Comparison of ENCODE assay signal across 19 cellular contexts in genomic region chr6:44079672-44080071, GRCh38. TPM values are rescaled to one million over a fixed set of nuclear protein-coding genes. Genes with fewer than 3 reads are reported as not detected.
DNase-seq lines count a peak whose midpoint lies in the region; ATAC-seq, FAIRE-seq and TF ChIP-seq lines count a peak whose summit lies in the region.
"Had no signal": no experiment of that assay in that cellular context is flagged by ENCODE, and none has a peak within 500 bp of the region (broad histone marks: within the 10 kb centered on the region; RNA-seq: fewer than 3 reads in every experiment).

No MANE protein-coding gene starts in this region.

- intact Hi-C loops in GM12878 (cut with micrococcal nuclease; ENCODE audit: unreplicated experiment): loop anchor here (1.0 to 10.0 kb wide), 5 partner anchors 310 to 625 kb away; partner anchors contain the start of gene DLK2

- H3K23ac ChIP-seq in neuronal stem cell (ENCODE audit: low read depth, low read length, poor library complexity): no peak overlapping the region

- H3K4ac ChIP-seq in neuronal stem cell (ENCODE audit: low read length): no peak overlapping the region

- H3K4me2 ChIP-seq in DOHH2 (ENCODE audit: low read length) (peak overlapping the region; percentile 32; the same call in 1 of the 2 replicates), MM.1S (ENCODE audit: low read depth, low read length) (no peak overlapping the region), GM12878 (ENCODE audit: control insufficient read depth, insufficient read depth) (no peak overlapping the region), neuronal stem cell (ENCODE audit: insufficient read depth, low read length, poor library complexity, severe bottlenecking) (no peak overlapping the region)
- H3K4me2 ChIP-seq: A549 had no signal

- ATAC-seq in GM12878 (peak; percentile 12), HG03521 (IDR thresholded peaks at IDR 0.05; ENCODE audit: unreplicated experiment) (no peak), GM18519 (IDR thresholded peaks at IDR 0.05; ENCODE audit: low FRiP score, unreplicated experiment) (no peak)

- no peak overlapping the region for H3K27ac ChIP-seq in DOHH2 (ENCODE audit: low read depth, low read length)
- H3K27ac ChIP-seq in MM.1S (ENCODE audit: low read length): no peak overlapping the region
- H3K27ac ChIP-seq in GM12878 (ENCODE audit: control insufficient read depth, insufficient read depth): no peak overlapping the region
- H3K27ac ChIP-seq in neuronal stem cell (replicated peaks; ENCODE audit: low read length): no peak overlapping the region
- H3K27ac ChIP-seq: GM23248 had no signal

- no peaks in the 10 kb centered on the region for H3K9me3 ChIP-seq in DOHH2 (ENCODE audit: control insufficient read depth, insufficient read depth, low read length)
- no peaks in the 10 kb centered on the region for H3K9me3 ChIP-seq in MM.1S (replicated peaks; ENCODE audit: insufficient read depth, low read length)
- no peaks in the 10 kb centered on the region for H3K9me3 ChIP-seq in GM12878 (replicated peaks; ENCODE audit: control insufficient read depth, insufficient read depth, low read length)
- peaks cover 0 to 2% of the 10 kb centered on the region in 2 donors for H3K9me3 ChIP-seq in neuronal stem cell (replicated peaks in 1 of 2; ENCODE audit: control insufficient read depth in 2 of 2, insufficient read depth in 1 of 2, low read depth in 1 of 2, low read length in 2 of 2)
- H3K9me3 ChIP-seq: A549 had no signal

- no peak overlapping the region for H2BK5ac ChIP-seq in neuronal stem cell (ENCODE audit: low read length)

- SMC1A ChIA-PET in GM12878 (lab: Charles Lee; ENCODE audit: uncharacterized antibody, unreplicated experiment): interaction anchor here (0.6 to 5.8 kb wide), 26 partner anchors 11 to 417 kb away, joined by 3 to 87 read pairs (median 4); partner anchors contain the start of genes MRPS18A and VEGFA

- peak overlapping the region; percentile 81 for H2BK15ac ChIP-seq in neuronal stem cell (ENCODE audit: low read length)

- no peak overlapping the region for H4K8ac ChIP-seq in neuronal stem cell (ENCODE audit: low read depth, low read length)

- H3K14ac ChIP-seq in neuronal stem cell (ENCODE audit: low read length): no peak overlapping the region

- no peaks in the 10 kb centered on the region for H3K36me3 ChIP-seq in DOHH2 (ENCODE audit: control insufficient read depth, low read length)
- no peaks in the 10 kb centered on the region for H3K36me3 ChIP-seq in MM.1S (replicated peaks; ENCODE audit: insufficient read depth, low read length)
- no peaks in the 10 kb centered on the region for H3K36me3 ChIP-seq in GM12878 (ENCODE audit: control insufficient read depth in 2 of 2, insufficient read depth in 2 of 2, low read length in 1 of 2)
- H3K36me3 ChIP-seq in neuronal stem cell (replicated peaks in 1 of 2; ENCODE audit: control insufficient read depth in 2 of 2, insufficient read depth in 2 of 2, low read length in 2 of 2): peaks cover 0 to 3% of the 10 kb centered on the region in 2 donors

- H3F3A ChIP-seq in DOHH2 (ENCODE audit: control insufficient read depth, insufficient read depth) (0 out of 2 replicates have a peak, but pooled peaks cover 2% of the 10 kb centered on the region), MM.1S (ENCODE audit: insufficient read depth, low read length) (0 out of 2 replicates have a peak, but pooled peaks cover 2% of the 10 kb centered on the region)

- H3K4me1 ChIP-seq in DOHH2 (ENCODE audit: control insufficient read depth, low read length): peaks cover 70% of the 10 kb centered on the region
- peaks cover 22% of the 10 kb centered on the region for H3K4me1 ChIP-seq in MM.1S (ENCODE audit: low read length)
- peaks cover 48% of the 10 kb centered on the region for H3K4me1 ChIP-seq in GM12878 (ENCODE audit: control insufficient read depth, insufficient read depth, low read length)
- peaks cover 14 to 28% of the 10 kb centered on the region in 2 donors for H3K4me1 ChIP-seq in neuronal stem cell (ENCODE audit: control insufficient read depth in 2 of 2, insufficient read depth in 1 of 2, low read depth in 1 of 2, low read length in 2 of 2)

- no peak for FAIRE-seq in GM12878 (lab: Jason Lieb, UNC)
- FAIRE-seq: A549 had no signal

- H3K79me2 ChIP-seq in DOHH2 (ENCODE audit: control insufficient read depth, low read length) (no peaks in the 10 kb centered on the region), MM.1S (ENCODE audit: low read length) (no peaks in the 10 kb centered on the region), GM12878 (ENCODE audit: control insufficient read depth, insufficient read depth, low read length) (no peaks in the 10 kb centered on the region)

- peak overlapping the region; percentile 65 for H2AFZ ChIP-seq in MM.1S (ENCODE audit: low read length)
- H2AFZ ChIP-seq in GM12878 (ENCODE audit: control insufficient read depth, low read depth, low read length): no peak overlapping the region
- H2AFZ ChIP-seq in neuronal stem cell (ENCODE audit: low read length): no peak overlapping the region
- H2AFZ ChIP-seq: GM23248 had no signal

- RAD21 ChIA-PET in GM12878 (lab: Charles Lee; ENCODE audit: unreplicated experiment): interaction anchor here (0.6 to 11.0 kb wide), 28 partner anchors 12 to 505 kb away, joined by 3 to 179 read pairs (median 5); partner anchors contain the start of gene VEGFA

- no peak for TF ChIP-seq EP300 in GM12878 (IDR thresholded peaks at IDR 0.05; ENCODE audit: borderline replicate concordance in 1 of 2, control insufficient read depth in 1 of 2, low read depth in 2 of 2, low read length in 2 of 2)

- peak overlapping the region; percentile 41 for H2BK12ac ChIP-seq in neuronal stem cell (ENCODE audit: low read length)

- TF ChIP-seq RAD21 in GM12878 (IDR thresholded peaks at IDR 0.05; ENCODE audit: insufficient read depth, low read depth, low read length): no peak

- TF ChIP-seq POLR2A in GM12878 (IDR thresholded peaks at IDR 0.05; ENCODE audit: low read depth, low read length): no peak

- POLR2A ChIA-PET in GM12878 (lab: Charles Lee): interaction anchor here (0.7 to 11.0 kb wide), 12 partner anchors 12 to 415 kb away, joined by 3 to 97 read pairs (median 4); partner anchors contain the start of gene VEGFA

- H3K9me2 ChIP-seq in DOHH2 (replicated peaks; ENCODE audit: control insufficient read depth, low read length) (no peaks in the 10 kb centered on the region), MM.1S (replicated peaks; ENCODE audit: insufficient read depth, low read length) (no peaks in the 10 kb centered on the region)

- TF ChIP-seq CTCF in DOHH2 (IDR thresholded peaks at IDR 0.05; ENCODE audit: low read depth, low read length, poor library complexity, severe bottlenecking) (no peak), MM.1S (IDR thresholded peaks at IDR 0.05; ENCODE audit: low read length) (no peak), GM12878 (IDR thresholded peaks at IDR 0.05 in 2 of 3, conservative IDR thresholded peaks at IDR 0.05 in 1 of 3; ENCODE audit: control insufficient read depth in 2 of 3, extremely low read depth in 1 of 3, insufficient read depth in 1 of 3, low read depth in 3 of 3, low read length in 3 of 3) (no peak)

- in situ Hi-C loops in GM12878 (cut with MboI): loop anchor here (5.0 kb wide), 2 partner anchors 357 to 412 kb away; no protein-coding TSS in a partner anchor

- H3K27me3 ChIP-seq in DOHH2 (ENCODE audit: control insufficient read depth, low read length): no peaks in the 10 kb centered on the region
- H3K27me3 ChIP-seq in MM.1S (replicated peaks; ENCODE audit: insufficient read depth, low read length): no peaks in the 10 kb centered on the region
- no peaks in the 10 kb centered on the region for H3K27me3 ChIP-seq in GM12878 (replicated peaks in 1 of 2; ENCODE audit: control insufficient read depth in 2 of 2, insufficient read depth in 2 of 2, low read length in 1 of 2)
- peaks cover 0 to 29% (median 5%) of the 10 kb centered on the region in 3 experiments for H3K27me3 ChIP-seq in neuronal stem cell (ENCODE audit: control insufficient read depth in 3 of 3, insufficient read depth in 3 of 3, low read depth in 1 of 3, low read length in 3 of 3)

- H4K91ac ChIP-seq in neuronal stem cell (ENCODE audit: low read depth, low read length, poor library complexity): no peak overlapping the region

- H2BK120ac ChIP-seq in neuronal stem cell (ENCODE audit: low read depth, low read length): no peak overlapping the region

- peaks cover 2% of the 10 kb centered on the region for H3K79me1 ChIP-seq in neuronal stem cell (ENCODE audit: low read depth, low read length)

- H3K9ac ChIP-seq in MM.1S (ENCODE audit: low read length) (no peak overlapping the region), GM12878 (ENCODE audit: control insufficient read depth, insufficient read depth, low read length) (no peak overlapping the region), neuronal stem cell (ENCODE audit: low read depth, low read length, poor library complexity) (no peak overlapping the region)
- H3K9ac ChIP-seq: GM23248 had no signal

- H4K20me1 ChIP-seq in DOHH2 (ENCODE audit: control insufficient read depth, insufficient read depth, low read depth, low read length): no peaks in the 10 kb centered on the region
- H4K20me1 ChIP-seq in MM.1S (ENCODE audit: insufficient read depth, low read length): no peaks in the 10 kb centered on the region
- no peaks in the 10 kb centered on the region for H4K20me1 ChIP-seq in GM12878 (ENCODE audit: control insufficient read depth, insufficient read depth)

- BruUV-seq in GM12878 (replicated peaks; lab: Mats Ljungman, UMichigan): no TSS peak

- CTCF ChIA-PET in GM12878 (lab: Yijun Ruan, JAX): interaction anchor here (0.8 to 12.9 kb wide), 40 partner anchors 11 to 573 kb away, joined by 3 to 264 read pairs (median 5); partner anchors contain the start of genes GTPBP2 and VEGFA

- DNase-seq in MM.1S (no peak), GM12878 (ENCODE audit: low read depth, low spot score) (no peak), neuronal stem cell (ENCODE audit: low spot score) (no peak), SKM-1 (lab: John Stamatoyannopoulos, UW; ENCODE audit: unreplicated experiment) (no peak)
- DNase-seq: AML-193, DMS 273 treated with DMSO at 0.1 percent for 48 hours, MV-4-11, NCI-H1105, NCI-H1436 treated with DMSO at 0.1 percent for 48 hours, NCI-H187 treated with DMSO at 0.1 percent for 48 hours, NCI-H2171 treated with DMSO at 0.1 percent for 48 hours, NCI-H524 treated with DMSO at 0.1 percent for 48 hours, NCI-H774, SHP77 had no signal

- no peak overlapping the region for H3K4me3 ChIP-seq in DOHH2 (ENCODE audit: low read length)
- no peak overlapping the region for H3K4me3 ChIP-seq in MM.1S (ENCODE audit: low read length)
- no peak overlapping the region for H3K4me3 ChIP-seq in GM12878
- no peak overlapping the region for H3K4me3 ChIP-seq in neuronal stem cell (ENCODE audit: low read length in 2 of 2)
- H3K4me3 ChIP-seq: A549, GM23248 had no signal

- H2AK5ac ChIP-seq in neuronal stem cell (ENCODE audit: low read depth, low read length): no peak overlapping the region

- no peak overlapping the region for H3K18ac ChIP-seq in neuronal stem cell (ENCODE audit: low read length)

- WGBS in GM12878 (ENCODE audit: insufficient coverage, insufficient replicate concordance, low lambda C conversion rate, missing lambda C conversion rate): 68% methylated on average over 3 of the region's 3 CpGs
- WGBS in neuronal stem cell (ENCODE audit: extremely low coverage in 2 of 2, insufficient read length in 2 of 2, insufficient replicate concordance in 1 of 2), 2 donors: no CpG with 5 or more reads among the region's 3 CpGs

RNA-seq across cellular contexts. Expression of gene MRPL14, which starts 47.6 kb away (rescaled TPM):
- total RNA-seq in GM12878 (2013; cell fraction: nucleolus; rRNA removed): 26.2 and 26.4 TPM in 2 replicates
- total RNA-seq in GM12878 (2014; rRNA removed) (107 and 109 TPM in 2 replicates), GM12878 (2014; rRNA removed; fragmentation: Illumina TruSeq; extraction: Trizol) (74.9 and 80.5 TPM in 2 replicates), GM12878 (2021) (85.9 and 91.1 TPM in 2 replicates)
- 45.9 TPM for polyA plus RNA-seq in GM12878 (2011; ENCODE audit: low read depth)
- polyA plus RNA-seq in GM12878 (2011; rRNA removed) (91.6 and 128 TPM in 2 replicates), GM12878 (2014; fragmentation: Illumina TruSeq; extraction: Trizol) (68.1 and 87.4 TPM in 2 replicates), GM12878 (2014; fragmentation: Nextera tagmentation; extraction: Ambion mirVana) (100 to 1,000 TPM; 291 to 294 TPM), GM12878 (2014; rRNA removed) (117 and 145 TPM in 2 replicates), GM12878 (2016; fragmentation: Nextera tagmentation; extraction: Ambion mirVana) (100 to 1,000 TPM; 170 to 193 TPM)
- polyA plus RNA-seq in GM12878 (2011; cell fraction: cytosol; rRNA removed): 127 and 146 TPM in 2 replicates
- 48.1 and 49.3 TPM in 2 replicates for polyA plus RNA-seq in GM12878 (2011; cell fraction: nucleus; rRNA removed)
- 68.0 and 83.2 TPM in 2 replicates for polyA plus RNA-seq in GM12878 (2012)
- 21.9 and 36.1 TPM in 2 replicates for polyA minus RNA-seq in GM12878 (2011; rRNA and poly(A)+ RNA removed)
- polyA minus RNA-seq in GM12878 (2011; cell fraction: cytosol; rRNA and poly(A)+ RNA removed): 16.8 and 17.4 TPM in 2 replicates
- 7.9 and 9.6 TPM in 2 replicates for polyA minus RNA-seq in GM12878 (2011; cell fraction: nucleus; rRNA and poly(A)+ RNA removed)
- 64.6 TPM for polyA plus RNA-seq in neuronal stem cell (2013, experiment 1 of 2)
- 66.2 TPM for polyA plus RNA-seq in neuronal stem cell (2013, experiment 2 of 2)

RNA-seq across cellular contexts. Expression of gene TMEM63B, which starts 47.7 kb away (rescaled TPM):
- 27.1 and 27.5 TPM in 2 replicates for total RNA-seq in GM12878 (2013; cell fraction: nucleolus; rRNA removed)
- 7.1 and 7.5 TPM in 2 replicates for total RNA-seq in GM12878 (2014; rRNA removed)
- 4.0 and 4.1 TPM in 2 replicates for total RNA-seq in GM12878 (2014; rRNA removed; fragmentation: Illumina TruSeq; extraction: Trizol)
- total RNA-seq in GM12878 (2021): 12.8 and 14.8 TPM in 2 replicates
- polyA plus RNA-seq in GM12878 (2011; ENCODE audit: low read depth): 5.4 TPM
- polyA plus RNA-seq in GM12878 (2011; rRNA removed): 9.2 and 15.0 TPM in 2 replicates
- 21.7 and 22.5 TPM in 2 replicates for polyA plus RNA-seq in GM12878 (2011; cell fraction: cytosol; rRNA removed)
- polyA plus RNA-seq in GM12878 (2011; cell fraction: nucleus; rRNA removed): 54.7 and 59.6 TPM in 2 replicates
- polyA plus RNA-seq in GM12878 (2012): 8.2 and 11.7 TPM in 2 replicates
- 7.4 and 9.5 TPM in 2 replicates for polyA plus RNA-seq in GM12878 (2014; fragmentation: Illumina TruSeq; extraction: Trizol)
- under 1 TPM in 1 of 2 experiments, not detected in 1; 0.09 TPM for polyA plus RNA-seq in GM12878 (2014; fragmentation: Nextera tagmentation; extraction: Ambion mirVana)
- polyA plus RNA-seq in GM12878 (2014; rRNA removed): 9.5 and 10.2 TPM in 2 replicates
- 1 to 10 TPM; 4.3 to 5.1 TPM for polyA plus RNA-seq in GM12878 (2016; fragmentation: Nextera tagmentation; extraction: Ambion mirVana)
- polyA minus RNA-seq in GM12878 (2011; rRNA and poly(A)+ RNA removed): 36.4 and 36.7 TPM in 2 replicates
- 9.3 and 13.2 TPM in 2 replicates for polyA minus RNA-seq in GM12878 (2011; cell fraction: cytosol; rRNA and poly(A)+ RNA removed)
- polyA minus RNA-seq in GM12878 (2011; cell fraction: nucleus; rRNA and poly(A)+ RNA removed): 8.3 and 15.1 TPM in 2 replicates
- polyA plus RNA-seq in neuronal stem cell (2013, experiment 1 of 2): 28.8 TPM
- polyA plus RNA-seq in neuronal stem cell (2013, experiment 2 of 2): 27.4 TPM
